In genomic region chr5:1180096-1180495, GRCh38 we compare ENCODE assay signal across 37 cellular contexts. TPM values are rescaled to one million over a fixed set of nuclear protein-coding genes. Genes with fewer than 3 reads are reported as not detected.
"Had no signal": no experiment of that assay in that cellular context is flagged by ENCODE, and none has a peak within 500 bp of the region (broad histone marks: within the 10 kb centered on the region; RNA-seq: fewer than 3 reads in every experiment).

No MANE protein-coding gene starts in this region.

- H3K4me3 ChIP-seq: colonic mucosa, esophagus squamous epithelium, gastroesophageal sphincter had no signal

- H3K9me3 ChIP-seq: colonic mucosa, esophagus squamous epithelium, gastroesophageal sphincter had no signal

- H3K9me3 Mint-ChIP-seq: activated CD4-positive, alpha-beta memory T cell treated with anti-CD3 and anti-CD28 coated beads for 36 hours; activated CD4-positive, alpha-beta T cell treated with anti-CD3 and anti-CD28 coated beads, Interleukin-2, amount 10 ng/mL, durations not matched to agents 24 days and 14 days; activated naive CD4-positive, alpha-beta T cell treated with anti-CD3 and anti-CD28 coated beads for 36 hours; activated T-helper 1 cell treated with anti-CD3 and anti-CD28 coated beads, Interleukin-12 subunit alpha, Interleukin-12 subunit beta, Interleukin-2, Interleukin-4 antibody, amounts not matched to agents 30 ng/mL and 10 ng/mL and 1 ng/mL, durations not matched to agents 14 hours and 24 hours and 36 hours; activated T-helper 2 cell treated with anti-CD3 and anti-CD28 coated beads, Interferon-gamma antibody, Interleukin-2, Interleukin-4, amounts not matched to agents 10 μg/mL and 5 μg/mL and 100 μg/mL, durations not matched to agents 14 hours and 24 hours and 36 hours had no signal

- H3K27ac ChIP-seq: brain microvascular endothelial cell, colonic mucosa, epithelial cell of prostate, esophagus squamous epithelium, gastroesophageal sphincter had no signal

- H3K4me3 Mint-ChIP-seq: activated CD4-positive, alpha-beta memory T cell treated with anti-CD3 and anti-CD28 coated beads for 36 hours; activated CD4-positive, alpha-beta T cell treated with anti-CD3 and anti-CD28 coated beads for 36 hours; activated CD4-positive, alpha-beta T cell treated with anti-CD3 and anti-CD28 coated beads, Interleukin-2, amount 10 ng/mL, durations not matched to agents 24 days and 14 days; activated CD8-positive, alpha-beta memory T cell treated with anti-CD3 and anti-CD28 coated beads, Interleukin-2, amount 10 ng/mL, durations not matched to agents 7 days and 5 days; activated CD8-positive, alpha-beta T cell treated with anti-CD3 and anti-CD28 coated beads, Interleukin-2, amount 10 ng/mL, durations not matched to agents 7 days and 5 days; activated naive CD4-positive, alpha-beta T cell treated with anti-CD3 and anti-CD28 coated beads for 36 hours; activated naive CD8-positive, alpha-beta T cell; activated T-helper 1 cell treated with anti-CD3 and anti-CD28 coated beads, Interleukin-12 subunit alpha, Interleukin-12 subunit beta, Interleukin-2, Interleukin-4 antibody, amounts not matched to agents 30 ng/mL and 10 ng/mL and 1 ng/mL, durations not matched to agents 14 hours and 24 hours and 36 hours had no signal

- H3K27me3 Mint-ChIP-seq: activated CD4-positive, alpha-beta memory T cell treated with anti-CD3 and anti-CD28 coated beads for 36 hours; activated CD4-positive, alpha-beta T cell treated with anti-CD3 and anti-CD28 coated beads for 36 hours; activated CD4-positive, alpha-beta T cell treated with anti-CD3 and anti-CD28 coated beads, Interleukin-2, amount 10 ng/mL, durations not matched to agents 24 days and 14 days; activated CD8-positive, alpha-beta memory T cell treated with anti-CD3 and anti-CD28 coated beads, Interleukin-2, amount 10 ng/mL, durations not matched to agents 7 days and 5 days; activated naive CD8-positive, alpha-beta T cell had no signal

- H3K4me1 Mint-ChIP-seq: activated CD4-positive, alpha-beta T cell treated with anti-CD3 and anti-CD28 coated beads for 36 hours; activated CD4-positive, alpha-beta T cell treated with anti-CD3 and anti-CD28 coated beads, Interleukin-2, amount 10 ng/mL, durations not matched to agents 24 days and 14 days; activated CD8-positive, alpha-beta memory T cell treated with anti-CD3 and anti-CD28 coated beads, Interleukin-2, amount 10 ng/mL, durations not matched to agents 7 days and 5 days had no signal

- H3K4me1 ChIP-seq: esophagus squamous epithelium had no signal

- H3K36me3 Mint-ChIP-seq: activated CD4-positive, alpha-beta memory T cell treated with anti-CD3 and anti-CD28 coated beads for 36 hours; activated CD8-positive, alpha-beta memory T cell treated with anti-CD3 and anti-CD28 coated beads, Interleukin-2, amount 10 ng/mL, durations not matched to agents 7 days and 5 days; activated naive CD8-positive, alpha-beta T cell had no signal

- ATAC-seq: activated CD4-positive, alpha-beta T cell treated with anti-CD3 and anti-CD28 coated beads for 36 hours; activated CD8-positive, alpha-beta memory T cell treated with anti-CD3 and anti-CD28 coated beads, Interleukin-2, amount 10 ng/mL, durations not matched to agents 7 days and 5 days; activated CD8-positive, alpha-beta T cell treated with anti-CD3 and anti-CD28 coated beads, Interleukin-2, amount 10 ng/mL, durations not matched to agents 7 days and 5 days; gastroesophageal sphincter had no signal

- H3K27ac Mint-ChIP-seq: activated CD4-positive, alpha-beta memory T cell treated with anti-CD3 and anti-CD28 coated beads for 36 hours; activated CD4-positive, alpha-beta T cell treated with anti-CD3 and anti-CD28 coated beads for 36 hours; activated CD4-positive, alpha-beta T cell treated with anti-CD3 and anti-CD28 coated beads, Interleukin-2, amount 10 ng/mL, durations not matched to agents 24 days and 14 days; activated CD8-positive, alpha-beta memory T cell treated with anti-CD3 and anti-CD28 coated beads, Interleukin-2, amount 10 ng/mL, durations not matched to agents 7 days and 5 days; activated CD8-positive, alpha-beta T cell treated with anti-CD3 and anti-CD28 coated beads, Interleukin-2, amount 10 ng/mL, durations not matched to agents 7 days and 5 days; activated naive CD4-positive, alpha-beta T cell treated with anti-CD3 and anti-CD28 coated beads for 36 hours; activated naive CD8-positive, alpha-beta T cell; activated T-helper 1 cell treated with anti-CD3 and anti-CD28 coated beads, Interleukin-12 subunit alpha, Interleukin-12 subunit beta, Interleukin-2, Interleukin-4 antibody, amounts not matched to agents 30 ng/mL and 10 ng/mL and 1 ng/mL, durations not matched to agents 14 hours and 24 hours and 36 hours; activated T-helper 2 cell treated with anti-CD3 and anti-CD28 coated beads, Interferon-gamma antibody, Interleukin-2, Interleukin-4, amounts not matched to agents 10 μg/mL and 5 μg/mL and 100 μg/mL, durations not matched to agents 14 hours and 24 hours and 36 hours had no signal

- DNase-seq: activated CD4-positive, alpha-beta memory T cell treated with anti-CD3 and anti-CD28 coated beads for 36 hours; activated CD4-positive, alpha-beta T cell treated with anti-CD3 and anti-CD28 coated beads for 36 hours; activated CD4-positive, alpha-beta T cell treated with anti-CD3 and anti-CD28 coated beads, Interleukin-2, amount 10 ng/mL, durations not matched to agents 24 days and 14 days; activated CD4-positive, CD25-positive, alpha-beta regulatory T cell; activated CD4-positive, CD25-positive, alpha-beta regulatory T cell treated with anti-CD3 and anti-CD28 coated beads, Interleukin-2, amount 50 U/mL, for 72 hours; activated CD8-positive, alpha-beta memory T cell treated with anti-CD3 and anti-CD28 coated beads, Interleukin-2, amount 10 ng/mL, durations not matched to agents 7 days and 5 days; activated CD8-positive, alpha-beta memory T cell treated with anti-CD3 and anti-CD28 coated beads, Interleukin-2, amount 50 U/mL, for 4 hours; activated CD8-positive, alpha-beta T cell treated with anti-CD3 and anti-CD28 coated beads, Interleukin-2, amount 10 ng/mL, durations not matched to agents 7 days and 5 days; activated effector memory CD4-positive, alpha-beta T cell treated with anti-CD3 and anti-CD28 coated beads, Interleukin-2, amount 50 U/mL, for 16 hours; activated naive CD4-positive, alpha-beta T cell treated with anti-CD3 and anti-CD28 coated beads for 36 hours; activated T-cell treated with anti-CD3 and anti-CD28 coated beads, Interleukin-2, amount 50 U/mL, for 1 hour; activated T-cell treated with anti-CD3 and anti-CD28 coated beads, Interleukin-2, amount 50 U/mL, for 48 hours; amniotic stem cell; anterior cingulate cortex; brain microvascular endothelial cell; caudate nucleus; colonic mucosa; effector CD8-positive, alpha-beta T cell; esophagus squamous epithelium; foreskin melanocyte; T-helper 2 cell had no signal

- H3K36me3 ChIP-seq: brain microvascular endothelial cell, colonic mucosa, esophagus squamous epithelium, gastroesophageal sphincter had no signal

- H3K27me3 ChIP-seq: brain microvascular endothelial cell, colonic mucosa had no signal

RNA-seq across cellular contexts. Expression of gene SLC6A19, which starts 21.3 kb away (rescaled TPM):
- total RNA-seq: activated CD4-positive, alpha-beta memory T cell treated with anti-CD3 and anti-CD28 coated beads for 36 hours; activated CD4-positive, alpha-beta T cell treated with anti-CD3 and anti-CD28 coated beads for 36 hours; activated CD4-positive, alpha-beta T cell treated with anti-CD3 and anti-CD28 coated beads, Interleukin-2, amount 10 ng/mL, durations not matched to agents 24 days and 14 days; activated CD8-positive, alpha-beta memory T cell treated with anti-CD3 and anti-CD28 coated beads for 36 hours; activated CD8-positive, alpha-beta memory T cell treated with anti-CD3 and anti-CD28 coated beads, Interleukin-2, amount 10 ng/mL, durations not matched to agents 7 days and 5 days; activated CD8-positive, alpha-beta T cell treated with anti-CD3 and anti-CD28 coated beads, Interleukin-2, amount 10 ng/mL, durations not matched to agents 7 days and 5 days; activated naive CD4-positive, alpha-beta T cell treated with anti-CD3 and anti-CD28 coated beads for 36 hours; activated T-helper 1 cell treated with anti-CD3 and anti-CD28 coated beads, Interleukin-12 subunit alpha, Interleukin-12 subunit beta, Interleukin-2, Interleukin-4 antibody, amounts not matched to agents 30 ng/mL and 10 ng/mL and 1 ng/mL, durations not matched to agents 14 hours and 24 hours and 36 hours; activated T-helper 2 cell treated with anti-CD3 and anti-CD28 coated beads, Interferon-gamma antibody, Interleukin-2, Interleukin-4, amounts not matched to agents 10 μg/mL and 5 μg/mL and 100 μg/mL, durations not matched to agents 14 hours and 24 hours and 36 hours; astrocyte; bronchial epithelial cell; dermis microvascular lymphatic vessel endothelial cell; endothelial cell of umbilical vein; esophagus squamous epithelium; fibroblast of lung; fibroblast of villous mesenchyme; gastroesophageal sphincter; glomerular endothelial cell; T-helper 1 cell treated with Interleukin-12 subunit alpha and Interleukin-12 subunit beta and Interleukin-4 antibody, amounts not matched to agents 30 ng/mL and 1 ng/mL, for 36 hours had no signal
- polyA plus RNA-seq: endothelial cell of umbilical vein, esophagus, fibroblast of lung had no signal

RNA-seq across cellular contexts. Expression of gene SLC6A18, which starts 45.1 kb away (rescaled TPM):
- total RNA-seq: activated CD4-positive, alpha-beta memory T cell treated with anti-CD3 and anti-CD28 coated beads for 36 hours; activated CD4-positive, alpha-beta T cell treated with anti-CD3 and anti-CD28 coated beads for 36 hours; activated CD4-positive, alpha-beta T cell treated with anti-CD3 and anti-CD28 coated beads, Interleukin-2, amount 10 ng/mL, durations not matched to agents 24 days and 14 days; activated CD8-positive, alpha-beta memory T cell treated with anti-CD3 and anti-CD28 coated beads for 36 hours; activated CD8-positive, alpha-beta memory T cell treated with anti-CD3 and anti-CD28 coated beads, Interleukin-2, amount 10 ng/mL, durations not matched to agents 7 days and 5 days; activated CD8-positive, alpha-beta T cell treated with anti-CD3 and anti-CD28 coated beads, Interleukin-2, amount 10 ng/mL, durations not matched to agents 7 days and 5 days; activated naive CD4-positive, alpha-beta T cell treated with anti-CD3 and anti-CD28 coated beads for 36 hours; activated T-helper 1 cell treated with anti-CD3 and anti-CD28 coated beads, Interleukin-12 subunit alpha, Interleukin-12 subunit beta, Interleukin-2, Interleukin-4 antibody, amounts not matched to agents 30 ng/mL and 10 ng/mL and 1 ng/mL, durations not matched to agents 14 hours and 24 hours and 36 hours; activated T-helper 2 cell treated with anti-CD3 and anti-CD28 coated beads, Interferon-gamma antibody, Interleukin-2, Interleukin-4, amounts not matched to agents 10 μg/mL and 5 μg/mL and 100 μg/mL, durations not matched to agents 14 hours and 24 hours and 36 hours; astrocyte; bronchial epithelial cell; dermis microvascular lymphatic vessel endothelial cell; endothelial cell of umbilical vein; esophagus squamous epithelium; fibroblast of lung; fibroblast of villous mesenchyme; gastroesophageal sphincter; glomerular endothelial cell; T-helper 1 cell treated with Interleukin-12 subunit alpha and Interleukin-12 subunit beta and Interleukin-4 antibody, amounts not matched to agents 30 ng/mL and 1 ng/mL, for 36 hours had no signal
- polyA plus RNA-seq: adipose tissue, endothelial cell of umbilical vein, esophagus, fibroblast of lung had no signal
